8 cellular contexts compared by ENCODE assay signal in the genomic region with DNA sequence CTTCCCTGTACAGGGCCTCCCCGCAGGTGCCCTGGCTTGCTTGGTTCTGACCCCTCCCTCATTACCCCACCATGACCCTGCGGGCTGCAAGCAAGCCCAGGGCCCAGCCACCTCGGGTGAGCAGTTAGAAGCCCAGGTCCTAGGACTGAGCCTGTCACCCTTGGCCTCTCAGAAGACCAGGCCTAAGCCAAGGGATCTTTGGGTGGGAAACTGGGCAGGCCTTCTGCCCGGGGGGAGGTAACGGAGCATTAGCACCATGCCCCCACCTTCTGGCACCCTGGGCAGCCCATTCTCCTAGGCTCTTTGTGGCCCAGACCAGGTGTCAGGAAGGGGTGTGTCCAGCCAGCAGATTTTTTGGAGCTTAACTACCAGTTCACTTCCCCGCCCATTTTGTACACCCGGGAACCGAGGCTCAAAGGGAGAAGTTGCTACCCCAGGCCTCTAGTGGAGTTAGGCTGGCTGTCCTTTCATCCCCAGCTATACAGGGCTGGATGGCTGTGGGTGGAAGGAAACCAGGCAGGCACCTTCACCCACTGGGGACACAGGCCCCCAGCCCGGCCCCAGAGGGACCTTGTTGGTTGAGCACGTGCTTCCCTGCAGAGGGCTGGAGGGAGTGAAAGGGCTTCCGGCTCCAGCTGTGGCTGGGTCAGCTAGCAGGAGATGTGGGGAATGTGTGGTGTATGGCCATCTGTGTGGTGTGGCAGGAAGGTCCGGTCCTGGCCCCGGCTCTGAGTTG. TPM values are rescaled to one million over a fixed set of nuclear protein-coding genes. Genes with fewer than 3 reads are reported as not detected.
DNase-seq lines count a peak whose midpoint lies in the region; ATAC-seq and TF ChIP-seq lines count a peak whose summit lies in the region.

No MANE protein-coding gene starts in this region.

- no peak overlapping the region for H2BK15ac ChIP-seq in neuronal stem cell (ENCODE audit: low read length)

- H2BK12ac ChIP-seq in neuronal stem cell (ENCODE audit: low read length) = no peak overlapping the region

- no peak overlapping the region for H2AFZ ChIP-seq in neuronal stem cell (ENCODE audit: low read length)

- H2BK120ac ChIP-seq in neuronal stem cell (ENCODE audit: low read depth, low read length) = no peak overlapping the region

- H3K4me3 ChIP-seq in esophagus muscularis mucosa (peak overlapping the region; percentile 73 to 95 (median 86)), neuronal stem cell (ENCODE audit: low read length in 2 of 2) (peak overlapping the region; percentile 70 to 92)

- H3K4ac ChIP-seq in neuronal stem cell (ENCODE audit: low read length) = no peak overlapping the region

- H3K27ac Mint-ChIP-seq in T-helper 2 cell treated with Interferon-gamma antibody and Interleukin-4, amounts not matched to agents 5 μg/mL and 100 μg/mL, for 36 hours = peak overlapping the region; percentile 90

- H3K9me3 Mint-ChIP-seq in T-helper 2 cell treated with Interferon-gamma antibody and Interleukin-4, amounts not matched to agents 5 μg/mL and 100 μg/mL, for 36 hours = no peaks in the 10 kb centered on the region

- H4K8ac ChIP-seq in neuronal stem cell (ENCODE audit: low read depth, low read length) = no peak overlapping the region

- H3K14ac ChIP-seq in neuronal stem cell (ENCODE audit: low read length) = peak overlapping the region; percentile 48

- no peak for TF ChIP-seq CTCF in esophagus muscularis mucosa (IDR thresholded peaks at IDR 0.05)

- peaks cover 50% of the 10 kb centered on the region for H3K36me3 Mint-ChIP-seq in T-helper 2 cell treated with Interferon-gamma antibody and Interleukin-4, amounts not matched to agents 5 μg/mL and 100 μg/mL, for 36 hours (ENCODE audit: low read depth)

- peak overlapping the region; percentile 83 for H3K18ac ChIP-seq in neuronal stem cell (ENCODE audit: low read length)

- peak overlapping the region; percentile 87 for H3K4me2 ChIP-seq in neuronal stem cell (ENCODE audit: insufficient read depth, low read length, poor library complexity, severe bottlenecking)

- no peak overlapping the region for H2BK5ac ChIP-seq in neuronal stem cell (ENCODE audit: low read length)

- ATAC-seq in HG03280 (IDR thresholded peaks at IDR 0.05; ENCODE audit: unreplicated experiment) = no peak
- no peak for ATAC-seq in HG02885 (IDR thresholded peaks at IDR 0.05; ENCODE audit: poor library complexity, unreplicated experiment)

- peaks cover 14% of the 10 kb centered on the region for H3K79me1 ChIP-seq in neuronal stem cell (ENCODE audit: low read depth, low read length)

- H3K27me3 ChIP-seq in esophagus muscularis mucosa (no peaks in the 10 kb centered on the region), neuronal stem cell (ENCODE audit: control insufficient read depth in 3 of 3, insufficient read depth in 3 of 3, low read depth in 1 of 3, low read length in 3 of 3) (peaks cover 0 to 14% (median 0%) of the 10 kb centered on the region in 3 experiments)

- 8% methylated on average over 10 of the region's 13 CpGs for whole genome bisulfite sequencing in esophagus muscularis mucosa
- WGBS in neuronal stem cell (ENCODE audit: extremely low coverage in 2 of 2, insufficient read length in 2 of 2, insufficient replicate concordance in 1 of 2), 2 donors = no CpG with 5 or more reads among the region's 13 CpGs

- H3K9ac ChIP-seq in neuronal stem cell (ENCODE audit: low read depth, low read length, poor library complexity) = peak overlapping the region; percentile 91

- H3K9me3 ChIP-seq in esophagus muscularis mucosa = no peaks in the 10 kb centered on the region
- no peaks in the 10 kb centered on the region for H3K9me3 ChIP-seq in neuronal stem cell (replicated peaks in 1 of 2; ENCODE audit: control insufficient read depth in 2 of 2, insufficient read depth in 1 of 2, low read depth in 1 of 2, low read length in 2 of 2)

- TF ChIP-seq EP300 in esophagus muscularis mucosa (IDR thresholded peaks at IDR 0.05) = no peak

- H3K4me1 ChIP-seq in esophagus muscularis mucosa (peaks cover 61 to 79% (median 73%) of the 10 kb centered on the region in 4 donors), neuronal stem cell (ENCODE audit: control insufficient read depth in 2 of 2, insufficient read depth in 1 of 2, low read depth in 1 of 2, low read length in 2 of 2) (peaks cover 19 to 23% of the 10 kb centered on the region in 2 donors)

- peak overlapping the region; percentile 88 for H3K4me3 Mint-ChIP-seq in T-helper 2 cell treated with Interferon-gamma antibody and Interleukin-4, amounts not matched to agents 5 μg/mL and 100 μg/mL, for 36 hours

- H3K36me3 ChIP-seq in esophagus muscularis mucosa (no peaks in the 10 kb centered on the region), neuronal stem cell (replicated peaks in 1 of 2; ENCODE audit: control insufficient read depth in 2 of 2, insufficient read depth in 2 of 2, low read length in 2 of 2) (peaks cover 3 to 25% of the 10 kb centered on the region in 2 donors)

- no peak overlapping the region for H4K91ac ChIP-seq in neuronal stem cell (ENCODE audit: low read depth, low read length, poor library complexity)

- H3K23ac ChIP-seq in neuronal stem cell (ENCODE audit: low read depth, low read length, poor library complexity) = peak overlapping the region; percentile 8

- peaks cover 58% of the 10 kb centered on the region for H3K4me1 Mint-ChIP-seq in T-helper 2 cell treated with Interferon-gamma antibody and Interleukin-4, amounts not matched to agents 5 μg/mL and 100 μg/mL, for 36 hours (ENCODE audit: low read depth)

- peak overlapping the region; percentile 36 for H2AK5ac ChIP-seq in neuronal stem cell (ENCODE audit: low read depth, low read length)

- DNase-seq in AML-193 (lab: John Stamatoyannopoulos, UW) (peak; percentile 79 to 80), HEK293T (ENCODE audit: extremely low spot score) (no peak), esophagus muscularis mucosa (ENCODE audit: extremely low spot score) (no peak), neuronal stem cell (ENCODE audit: low spot score) (no peak), ureter (ENCODE audit: low spot score) (no peak)
- peak; percentile 38 for DNase-seq in T-helper 2 cell treated with Interferon-gamma antibody and Interleukin-4, amounts not matched to agents 5 μg/mL and 100 μg/mL, for 36 hours (ENCODE audit: low spot score)

- H3K27me3 Mint-ChIP-seq in T-helper 2 cell treated with Interferon-gamma antibody and Interleukin-4, amounts not matched to agents 5 μg/mL and 100 μg/mL, for 36 hours (ENCODE audit: low read depth) = no peaks in the 10 kb centered on the region

- POLR2A ChIA-PET in HEK293T (lab: Yijun Ruan, JAX) = interaction anchor here (0.7 to 2.3 kb wide), 10 partner anchors 10 to 212 kb away, joined by 3 to 7 read pairs (median 4); a partner anchor contains a TSS

- peak overlapping the region; percentile 80 to 94 (median 84) for H3K27ac ChIP-seq in esophagus muscularis mucosa (replicated peaks in 1 of 4)
- no peak overlapping the region for H3K27ac ChIP-seq in neuronal stem cell (replicated peaks; ENCODE audit: low read length)

- intact Hi-C loops in esophagus muscularis mucosa (cut with DNase I) = loop anchor here (5.0 kb wide), 1 partner anchor 154 kb away; a partner anchor contains a TSS

- CTCF ChIA-PET in HEK293T (lab: Yijun Ruan, JAX) = interaction anchor here (0.6 to 6.5 kb wide), 7 partner anchors 10 to 413 kb away, joined by 3 to 75 read pairs (median 3); no protein-coding TSS in a partner anchor

- no peak for TF ChIP-seq POLR2A in esophagus muscularis mucosa (IDR thresholded peaks at IDR 0.05; ENCODE audit: low read depth)

TF ChIP-seq in HEK293T, 16 proteins besides CTCF, POLR2A, EP300 and RAD21:
- TF ChIP-seq LEF1 (IDR thresholded peaks at IDR 0.05; ENCODE audit: borderline replicate concordance) = no peak
- peak; percentile 83 for TF ChIP-seq L3MBTL2 (conservative IDR thresholded peaks at IDR 0.05)
- TF ChIP-seq HDGF (IDR thresholded peaks at IDR 0.05; ENCODE audit: borderline replicate concordance) = 0 out of 2 replicates have a peak, but pooled peaks have one; percentile 29
- no peak for TF ChIP-seq SP1 (IDR thresholded peaks at IDR 0.05)
- no peak for TF ChIP-seq FOXA1 (IDR thresholded peaks at IDR 0.05)

RNA-seq across cellular contexts. Expression of a gene that starts 1.4 kb away (rescaled TPM):
- total RNA-seq in esophagus muscularis mucosa (10 to 100 TPM; 14.0 to 28.7 (median 21.9) TPM), ureter (61.6 TPM)
- polyA plus RNA-seq in neuronal stem cell (2013, experiment 1 of 2) = 40.7 TPM
- 40.4 TPM for polyA plus RNA-seq in neuronal stem cell (2013, experiment 2 of 2)

RNA-seq across cellular contexts. Expression of a gene that starts 29.4 kb away (rescaled TPM):
- under 1 TPM in 1 of 4 donors, not detected in 3; 0.66 TPM for total RNA-seq in esophagus muscularis mucosa
- polyA plus RNA-seq in neuronal stem cell (2013, experiment 1 of 2) = not detected
- not detected for polyA plus RNA-seq in neuronal stem cell (2013, experiment 2 of 2)
- total RNA-seq in ureter = not detected

RNA-seq across cellular contexts. Expression of a gene that starts 34.6 kb away (rescaled TPM):
- total RNA-seq in esophagus muscularis mucosa (not detected), ureter (not detected)
- not detected for polyA plus RNA-seq in neuronal stem cell (2013, experiment 1 of 2)
- polyA plus RNA-seq in neuronal stem cell (2013, experiment 2 of 2) = not detected

RNA-seq across cellular contexts. Expression of a gene that starts 43.2 kb away (rescaled TPM):
- total RNA-seq in esophagus muscularis mucosa (under 1 TPM in 1 of 4 donors, not detected in 3; 0.33 TPM), ureter (not detected)
- 0.03 TPM for polyA plus RNA-seq in neuronal stem cell (2013, experiment 1 of 2)
- polyA plus RNA-seq in neuronal stem cell (2013, experiment 2 of 2) = 0.03 TPM

RNA-seq across cellular contexts. Expression of a gene that starts 57.9 kb away (rescaled TPM):
- total RNA-seq in esophagus muscularis mucosa (1 to 10 TPM in 2 of 4 donors, not detected in 2; 1.5 to 2.5 TPM), ureter (not detected)
- polyA plus RNA-seq in neuronal stem cell (2013, experiment 1 of 2) = 0.56 TPM
- 0.33 TPM for polyA plus RNA-seq in neuronal stem cell (2013, experiment 2 of 2)

Comparison
In these comparisons a context has a peak if more than half of its experiments do, and no peak if none do; other contexts are left out.
1. DNase-seq: peak in AML-193 (2 of 2) and T-helper 2 cell treated with Interferon-gamma antibody and Interleukin-4, amounts not matched to agents 5 μg/mL and 100 μg/mL, for 36 hours (single experiment); none in HEK293T (single experiment), esophagus muscularis mucosa (single experiment), neuronal stem cell (single experiment) and ureter (single experiment).